8 cellular contexts compared by ENCODE assay signal in genomic region chr10:35336084-35336831, GRCh38. TPM values are rescaled to one million over a fixed set of nuclear protein-coding genes. Genes with fewer than 3 reads are reported as not detected.
DNase-seq lines count a peak whose midpoint lies in the region; TF ChIP-seq lines count a peak whose summit lies in the region.

CCNY (plus strand) TSS chr10:35336509; CDS start chr10:35337054, 545 bp downstream.

- dilution Hi-C loops in mammary epithelial cell (cut with HindIII; ENCODE audit: low sequenced_read_pairs) = no loop called here

- TF ChIP-seq CTCF in GM13977 (IDR thresholded peaks at IDR 0.05; ENCODE audit: extremely low read depth, insufficient read depth, missing control alignments) (no peak), HFF-Myc (IDR thresholded peaks at IDR 0.05; ENCODE audit: low read depth, low read length, missing control alignments) (no peak), NB4 (IDR thresholded peaks at IDR 0.05; ENCODE audit: low read depth, low read length) (no peak), WI38 (IDR thresholded peaks at IDR 0.05; ENCODE audit: low read depth, low read length) (no peak), mammary epithelial cell (conservative IDR thresholded peaks at IDR 0.05 in 1 of 2, IDR thresholded peaks at IDR 0.05 in 1 of 2; ENCODE audit: extremely low read depth in 1 of 2, insufficient read depth in 1 of 2, low read depth in 1 of 2, low read length in 2 of 2) (no peak), spleen (IDR thresholded peaks at IDR 0.05 in 8 of 11, conservative IDR thresholded peaks at IDR 0.05 in 3 of 11) (peak in 1 of 11 experiments; percentile 30)

- H2AFZ ChIP-seq in mammary epithelial cell (ENCODE audit: low read depth, low read length) = peak within 1 kb of the TSS; percentile 88

- WGBS in mammary epithelial cell (ENCODE audit: low coverage, missing lambda C conversion rate) = 0% methylated on average over 1 of the region's 109 CpGs
- WGBS in spleen, 5 donors = 0 to 1% (median 0%) methylated on average over 28 to 109 of the region's 109 CpGs

- H3K27me3 ChIP-seq in mammary epithelial cell (ENCODE audit: insufficient read depth, low read length) (no peaks in the 10 kb centered on the region), spleen (replicated peaks in 1 of 7) (no peaks in the 10 kb centered on the region)

- peaks cover 91% of the 10 kb centered on the region for H3K79me2 ChIP-seq in mammary epithelial cell (ENCODE audit: insufficient read depth, low read length)

- no peaks in the 10 kb centered on the region for H3K36me3 ChIP-seq in mammary epithelial cell (ENCODE audit: insufficient read depth, low read length)
- no peaks in the 10 kb centered on the region for H3K36me3 ChIP-seq in spleen

- DNase-seq in GM13977 (ENCODE audit: low spot score) (peak; percentile 89), HFF-Myc (ENCODE audit: extremely low read depth, low read depth) (no peak), NB4 (ENCODE audit: low read depth) (peak; percentile 77), mammary epithelial cell (peak; percentile 71), inferior parietal cortex (ENCODE audit: extremely low spot score) (peak; percentile 71), spleen (peak; percentile 95), NCI-H2029 (lab: John Stamatoyannopoulos, UW) (no peak)

- intact Hi-C loops in mammary epithelial cell (cut with micrococcal nuclease) = loop anchor here (2.0 to 10.0 kb wide), 7 partner anchors 29 to 227 kb away; partner anchors contain the start of gene CREM
- intact Hi-C loops in spleen (cut with DNase I; ENCODE audit: low total_unique reads) = no loop called here

- peak within 1 kb of the TSS; percentile 81 for H3K4me3 ChIP-seq in HFF-Myc (replicated peaks; ENCODE audit: low read depth, low read length)
- peak within 1 kb of the TSS; percentile 64 for H3K4me3 ChIP-seq in NB4 (ENCODE audit: low read depth, low read length)
- H3K4me3 ChIP-seq in WI38 (ENCODE audit: low read depth, low read length) = peak within 1 kb of the TSS; percentile 87
- peak within 1 kb of the TSS; percentile 87 to 90 (median 88) for H3K4me3 ChIP-seq in mammary epithelial cell (replicated peaks in 1 of 3; ENCODE audit: insufficient read depth in 1 of 3, low read depth in 2 of 3, low read length in 3 of 3)
- peak within 1 kb of the TSS; percentile 88 to 98 (median 95) for H3K4me3 ChIP-seq in spleen

- in situ Hi-C loops in GM13977 (cut with MboI; ENCODE audit: low pct_unique_long_range_greater_than_20kb, low sequenced_read_pairs, unreplicated experiment) = no loop called here
- in situ Hi-C loops in mammary epithelial cell (cut with MboI; ENCODE audit: low sequenced_read_pairs in 2 of 2) = no loop called here

- H3K9me3 ChIP-seq in mammary epithelial cell (replicated peaks; ENCODE audit: insufficient read depth, low read length) (no peaks in the 10 kb centered on the region), spleen (no peaks in the 10 kb centered on the region)

- H3K4me2 ChIP-seq in mammary epithelial cell (ENCODE audit: insufficient read depth, low read depth, low read length) = peak within 1 kb of the TSS; percentile 84

- CTCF ChIA-PET in mammary epithelial cell (lab: Charles Lee; ENCODE audit: low non-redundant PET) = no interaction called here

- no TSS peak for BruUV-seq in mammary epithelial cell (replicated peaks; lab: Mats Ljungman, UMichigan)

- peaks cover 40% of the 10 kb centered on the region for H3K4me1 ChIP-seq in mammary epithelial cell (ENCODE audit: insufficient read depth, low read length)
- peaks cover 29 to 91% (median 70%) of the 10 kb centered on the region in 6 donors for H3K4me1 ChIP-seq in spleen

- peak; percentile 19 for TF ChIP-seq POLR2A in NB4 (IDR thresholded peaks at IDR 0.05; ENCODE audit: extremely low read depth, insufficient read length)
- peak in 2 of 3 donors; percentile 21 to 22 for TF ChIP-seq POLR2A in spleen (IDR thresholded peaks at IDR 0.05)

- H4K20me1 ChIP-seq in mammary epithelial cell (ENCODE audit: insufficient read depth, low read length) = peaks cover 3% of the 10 kb centered on the region

- H3K9ac ChIP-seq in mammary epithelial cell (ENCODE audit: insufficient read depth, low read length) = peak within 1 kb of the TSS; percentile 86

- H3K27ac ChIP-seq in mammary epithelial cell (ENCODE audit: insufficient read depth, low read depth, low read length) = peak within 1 kb of the TSS; percentile 79
- H3K27ac ChIP-seq in spleen = peak within 1 kb of the TSS; percentile 77 to 93 (median 86)

RNA-seq across cellular contexts. Expression of gene CCNY, which starts in this region (rescaled TPM):
- 10 to 100 TPM; 32.0 to 62.3 TPM for total RNA-seq in mammary epithelial cell
- polyA plus RNA-seq in mammary epithelial cell = 55.5 TPM
- 68.1 TPM for polyA minus RNA-seq in mammary epithelial cell
- 10 to 100 TPM; 40.1 to 83.1 (median 55.2) TPM for total RNA-seq in spleen
- polyA plus RNA-seq in spleen = 10 to 100 TPM; 21.1 to 32.1 (median 26.5) TPM

Comparison
In these comparisons a context has a peak if more than half of its experiments do, and no peak if none do; other contexts are left out.
1. DNase-seq: peak in GM13977 (single experiment), NB4 (single experiment), mammary epithelial cell (single experiment), inferior parietal cortex (single experiment) and spleen (single experiment); none in HFF-Myc (single experiment) and NCI-H2029 (single experiment).
2. Peak in every context shown above with its lines, with median percentiles within 50 percentile points of each other: H3K4me3 ChIP-seq.